In genomic region chr2:233049194-233049761, GRCh38 we compare ENCODE assay signal across 1 cellular context.
TF ChIP-seq lines count a peak whose summit lies in the region.

No MANE protein-coding gene starts in this region.

TF ChIP-seq in H1, 55 proteins besides CTCF, POLR2A, EP300 and RAD21:
- TF ChIP-seq CHD1 (IDR thresholded peaks at IDR 0.05; ENCODE audit: low read depth, low read length) = no peak
- no peak for TF ChIP-seq E2F6 (IDR thresholded peaks at IDR 0.05)
- no peak for TF ChIP-seq ATF2 (IDR thresholded peaks at IDR 0.05; ENCODE audit: low read length)
- TF ChIP-seq POLR2AphosphoS5 (IDR thresholded peaks at IDR 0.05; ENCODE audit: low read depth, low read length) = no peak
- no peak for TF ChIP-seq KDM5A (IDR thresholded peaks at IDR 0.05; ENCODE audit: low read length)
- no peak for TF ChIP-seq POU5F1 (IDR thresholded peaks at IDR 0.05; ENCODE audit: low read depth, low read length)
- no peak for TF ChIP-seq SAP30 (IDR thresholded peaks at IDR 0.05; ENCODE audit: insufficient read depth, insufficient replicate concordance, low read length)
- TF ChIP-seq TEAD4 (IDR thresholded peaks at IDR 0.05; ENCODE audit: low read depth, low read length) = no peak
- no peak for TF ChIP-seq ASH2L (IDR thresholded peaks at IDR 0.05; ENCODE audit: low read length)
- TF ChIP-seq SIX5 (IDR thresholded peaks at IDR 0.05; ENCODE audit: low read depth, low read length) = no peak
- no peak for TF ChIP-seq SP4 (IDR thresholded peaks at IDR 0.05; ENCODE audit: low read length)
- no peak for TF ChIP-seq TCF12 (IDR thresholded peaks at IDR 0.05; ENCODE audit: low read depth, low read length)
